In genomic region chrX:107537815-107538214, GRCh38 we compare ENCODE assay signal across 9 cellular contexts.
DNase-seq lines count a peak whose midpoint lies in the region; ATAC-seq and TF ChIP-seq lines count a peak whose summit lies in the region.
"Had no signal": no experiment of that assay in that cellular context is flagged by ENCODE, and none has a peak within 500 bp of the region (broad histone marks: within the 10 kb centered on the region; RNA-seq: fewer than 3 reads in every experiment).

No MANE protein-coding gene starts in this region.

- CTCF ChIA-PET in activated CD8-positive, alpha-beta memory T cell treated with anti-CD3 and anti-CD28 coated beads, Interleukin-2, amount 10 ng/mL, durations not matched to agents 7 days and 5 days (lab: Charles Lee): interaction anchor here (1.4 to 1.8 kb wide), 3 partner anchors 91 to 239 kb away, joined by 4 to 8 read pairs (median 5); partner anchors contain the start of genes NCBP2L and PRPS1
- CTCF ChIA-PET in activated CD4-positive, alpha-beta T cell treated with anti-CD3 and anti-CD28 coated beads, Interleukin-2, amount 10 ng/mL, durations not matched to agents 7 days and 5 days (lab: Charles Lee): interaction anchor here (1.4 kb wide), 1 partner anchor 239 kb away, joined by 6 read pairs; the partner anchor contains the start of gene NCBP2L

- no peaks in the 10 kb centered on the region for H3K9me3 ChIP-seq in MM.1S (replicated peaks; ENCODE audit: insufficient read depth, low read length)
- no peaks in the 10 kb centered on the region for H3K9me3 ChIP-seq in suprapubic skin

- peak; percentile 44 for DNase-seq in activated CD8-positive, alpha-beta memory T cell treated with anti-CD3 and anti-CD28 coated beads, Interleukin-2, amount 10 ng/mL, durations not matched to agents 7 days and 5 days
- no peak for DNase-seq in activated CD8-positive, alpha-beta memory T cell treated with anti-CD3 and anti-CD28 coated beads, Interleukin-2, amount 50 U/mL, for 48 hours
- DNase-seq in MM.1S: peak; percentile 20
- DNase-seq in activated CD4-positive, alpha-beta T cell treated with anti-CD3 and anti-CD28 coated beads, Interleukin-2, amount 10 ng/mL, durations not matched to agents 7 days and 5 days: peak; percentile 49
- peak; percentile 51 for DNase-seq in fibroblast of peridontal ligament (ENCODE audit: extremely low read depth)
- peak in 3 of 4 experiments; percentile 3 to 7 (median 6) for DNase-seq in stimulated activated CD4-positive, alpha-beta T cell treated with anti-CD3 and anti-CD28 coated beads, Interleukin-1b, Interleukin-23, amount 100 ng/mL, for 24 hours (ENCODE audit: low read depth in 4 of 4, low spot score in 1 of 4)
- no peak for DNase-seq in NCI-H510A treated with DMSO at 0.1 percent for 48 hours (lab: John Stamatoyannopoulos, UW)
- DNase-seq in suprapubic skin (ENCODE audit: low spot score in 2 of 2): no peak

- peak; percentile 50 for TF ChIP-seq CTCF in MM.1S (IDR thresholded peaks at IDR 0.05; ENCODE audit: low read length)
- TF ChIP-seq CTCF in suprapubic skin (IDR thresholded peaks at IDR 0.05): peak in 1 of 2 donors; percentile 7

- H3K36me3 ChIP-seq in MM.1S (replicated peaks; ENCODE audit: insufficient read depth, low read length): no peaks in the 10 kb centered on the region
- no peaks in the 10 kb centered on the region for H3K36me3 ChIP-seq in suprapubic skin

- no peak overlapping the region for H3K4me2 ChIP-seq in MM.1S (ENCODE audit: low read depth, low read length)

- H3K27ac ChIP-seq in MM.1S (ENCODE audit: low read length) (no peak overlapping the region), suprapubic skin (no peak overlapping the region)

- H3K79me2 ChIP-seq in MM.1S (ENCODE audit: low read length): no peaks in the 10 kb centered on the region

- no peaks in the 10 kb centered on the region for H3F3A ChIP-seq in MM.1S (ENCODE audit: insufficient read depth, low read length)

- H3K27me3 Mint-ChIP-seq in activated CD8-positive, alpha-beta memory T cell treated with anti-CD3 and anti-CD28 coated beads, Interleukin-2, amount 10 ng/mL, durations not matched to agents 7 days and 5 days: peaks cover 7% of the 10 kb centered on the region
- H3K27me3 Mint-ChIP-seq in activated CD4-positive, alpha-beta T cell treated with anti-CD3 and anti-CD28 coated beads, Interleukin-2, amount 10 ng/mL, durations not matched to agents 7 days and 5 days: peaks cover 8% of the 10 kb centered on the region

- 34% methylated on average over 6 of the region's 6 CpGs for WGBS in suprapubic skin

- H3K9me2 ChIP-seq in MM.1S (replicated peaks; ENCODE audit: insufficient read depth, low read length): no peaks in the 10 kb centered on the region

- peaks cover 22% of the 10 kb centered on the region for H3K4me1 ChIP-seq in MM.1S (ENCODE audit: low read length)
- no peaks in the 10 kb centered on the region for H3K4me1 ChIP-seq in suprapubic skin

- H3K4me3 Mint-ChIP-seq in activated CD8-positive, alpha-beta memory T cell treated with anti-CD3 and anti-CD28 coated beads, Interleukin-2, amount 10 ng/mL, durations not matched to agents 7 days and 5 days: no peak overlapping the region
- no peak overlapping the region for H3K4me3 Mint-ChIP-seq in activated CD4-positive, alpha-beta T cell treated with anti-CD3 and anti-CD28 coated beads, Interleukin-2, amount 10 ng/mL, durations not matched to agents 7 days and 5 days
- H3K4me3 Mint-ChIP-seq: activated naive CD4-positive, alpha-beta T cell treated with anti-CD3 and anti-CD28 coated beads, Interleukin-2, amount 50 U/mL, for 24 hours had no signal

- no peak for TF ChIP-seq POLR2A in suprapubic skin (IDR thresholded peaks at IDR 0.05)

- H3K4me1 Mint-ChIP-seq in activated CD8-positive, alpha-beta memory T cell treated with anti-CD3 and anti-CD28 coated beads, Interleukin-2, amount 10 ng/mL, durations not matched to agents 7 days and 5 days: no peaks in the 10 kb centered on the region
- H3K4me1 Mint-ChIP-seq in activated CD4-positive, alpha-beta T cell treated with anti-CD3 and anti-CD28 coated beads, Interleukin-2, amount 10 ng/mL, durations not matched to agents 7 days and 5 days: no peaks in the 10 kb centered on the region
- H3K4me1 Mint-ChIP-seq: activated naive CD4-positive, alpha-beta T cell treated with anti-CD3 and anti-CD28 coated beads, Interleukin-2, amount 50 U/mL, for 24 hours had no signal

- H3K4me3 ChIP-seq in MM.1S (ENCODE audit: low read length) (no peak overlapping the region), suprapubic skin (no peak overlapping the region)

- H4K20me1 ChIP-seq in MM.1S (ENCODE audit: insufficient read depth, low read length): no peaks in the 10 kb centered on the region

- H2AFZ ChIP-seq in MM.1S (ENCODE audit: low read length): no peak overlapping the region

- ATAC-seq in activated CD8-positive, alpha-beta memory T cell treated with anti-CD3 and anti-CD28 coated beads, Interleukin-2, amount 10 ng/mL, durations not matched to agents 7 days and 5 days: no peak

- no peak for TF ChIP-seq EP300 in suprapubic skin (IDR thresholded peaks at IDR 0.05)

- no peaks in the 10 kb centered on the region for H3K36me3 Mint-ChIP-seq in activated CD8-positive, alpha-beta memory T cell treated with anti-CD3 and anti-CD28 coated beads, Interleukin-2, amount 10 ng/mL, durations not matched to agents 7 days and 5 days
- no peaks in the 10 kb centered on the region for H3K36me3 Mint-ChIP-seq in activated CD4-positive, alpha-beta T cell treated with anti-CD3 and anti-CD28 coated beads, Interleukin-2, amount 10 ng/mL, durations not matched to agents 7 days and 5 days (ENCODE audit: low read depth)
- H3K36me3 Mint-ChIP-seq: activated naive CD4-positive, alpha-beta T cell treated with anti-CD3 and anti-CD28 coated beads, Interleukin-2, amount 50 U/mL, for 24 hours had no signal

- H3K9me3 Mint-ChIP-seq in activated CD8-positive, alpha-beta memory T cell treated with anti-CD3 and anti-CD28 coated beads, Interleukin-2, amount 10 ng/mL, durations not matched to agents 7 days and 5 days (ENCODE audit: low read depth): no peaks in the 10 kb centered on the region
- H3K9me3 Mint-ChIP-seq in activated CD4-positive, alpha-beta T cell treated with anti-CD3 and anti-CD28 coated beads, Interleukin-2, amount 10 ng/mL, durations not matched to agents 7 days and 5 days: no peaks in the 10 kb centered on the region
- H3K9me3 Mint-ChIP-seq: activated naive CD4-positive, alpha-beta T cell treated with anti-CD3 and anti-CD28 coated beads, Interleukin-2, amount 50 U/mL, for 24 hours had no signal

- POLR2A ChIA-PET in activated CD4-positive, alpha-beta T cell treated with anti-CD3 and anti-CD28 coated beads, Interleukin-2, amount 10 ng/mL, durations not matched to agents 7 days and 5 days (lab: Charles Lee): no interaction called here

- H3K27me3 ChIP-seq in MM.1S (replicated peaks; ENCODE audit: insufficient read depth, low read length) (no peaks in the 10 kb centered on the region), suprapubic skin (no peaks in the 10 kb centered on the region)

- H3K27ac Mint-ChIP-seq in activated CD8-positive, alpha-beta memory T cell treated with anti-CD3 and anti-CD28 coated beads, Interleukin-2, amount 10 ng/mL, durations not matched to agents 7 days and 5 days: no peak overlapping the region
- no peak overlapping the region for H3K27ac Mint-ChIP-seq in activated CD4-positive, alpha-beta T cell treated with anti-CD3 and anti-CD28 coated beads, Interleukin-2, amount 10 ng/mL, durations not matched to agents 7 days and 5 days
- H3K27ac Mint-ChIP-seq: activated naive CD4-positive, alpha-beta T cell treated with anti-CD3 and anti-CD28 coated beads, Interleukin-2, amount 50 U/mL, for 24 hours had no signal

- H3K9ac ChIP-seq in MM.1S (ENCODE audit: low read length): no peak overlapping the region

Comparison
In these comparisons a context has a peak if more than half of its experiments do, and no peak if none do; other contexts are left out.
1. DNase-seq: peak in activated CD8-positive, alpha-beta memory T cell treated with anti-CD3 and anti-CD28 coated beads, Interleukin-2, amount 10 ng/mL, durations not matched to agents 7 days and 5 days (single experiment), MM.1S (single experiment), activated CD4-positive, alpha-beta T cell treated with anti-CD3 and anti-CD28 coated beads, Interleukin-2, amount 10 ng/mL, durations not matched to agents 7 days and 5 days (single experiment), fibroblast of peridontal ligament (single experiment) and stimulated activated CD4-positive, alpha-beta T cell treated with anti-CD3 and anti-CD28 coated beads, Interleukin-1b, Interleukin-23, amount 100 ng/mL, for 24 hours (3 of 4); none in activated CD8-positive, alpha-beta memory T cell treated with anti-CD3 and anti-CD28 coated beads, Interleukin-2, amount 50 U/mL, for 48 hours (single experiment), NCI-H510A treated with DMSO at 0.1 percent for 48 hours (single experiment) and suprapubic skin (0 of 2).